Comparison of ENCODE assay signal across 1 cellular context in the genomic region with DNA sequence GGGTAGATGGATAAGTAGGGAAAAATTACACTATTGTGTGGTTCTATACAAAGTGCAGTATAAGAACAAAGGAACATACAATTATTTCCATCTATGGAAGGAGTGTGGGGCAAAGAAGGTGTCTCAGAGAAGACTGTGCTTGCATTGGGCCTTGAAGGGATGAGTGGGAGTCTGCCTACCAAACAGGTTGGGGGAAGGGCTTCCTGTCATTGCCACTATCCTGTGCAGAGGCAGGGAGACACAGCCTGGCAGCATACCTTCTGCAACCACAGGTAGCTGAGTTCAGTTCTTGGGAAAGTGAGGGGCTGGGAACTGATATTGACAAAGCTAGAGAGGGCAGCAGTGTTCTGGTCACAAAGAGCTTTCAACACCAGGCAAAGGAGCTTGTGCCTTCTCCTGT.
TF ChIP-seq lines count a peak whose summit lies in the region.

No MANE protein-coding gene starts in this region.

TF ChIP-seq in HCT116, 20 proteins besides CTCF, POLR2A, EP300 and RAD21 (continued from another document):
- TF ChIP-seq, protein P1, sequence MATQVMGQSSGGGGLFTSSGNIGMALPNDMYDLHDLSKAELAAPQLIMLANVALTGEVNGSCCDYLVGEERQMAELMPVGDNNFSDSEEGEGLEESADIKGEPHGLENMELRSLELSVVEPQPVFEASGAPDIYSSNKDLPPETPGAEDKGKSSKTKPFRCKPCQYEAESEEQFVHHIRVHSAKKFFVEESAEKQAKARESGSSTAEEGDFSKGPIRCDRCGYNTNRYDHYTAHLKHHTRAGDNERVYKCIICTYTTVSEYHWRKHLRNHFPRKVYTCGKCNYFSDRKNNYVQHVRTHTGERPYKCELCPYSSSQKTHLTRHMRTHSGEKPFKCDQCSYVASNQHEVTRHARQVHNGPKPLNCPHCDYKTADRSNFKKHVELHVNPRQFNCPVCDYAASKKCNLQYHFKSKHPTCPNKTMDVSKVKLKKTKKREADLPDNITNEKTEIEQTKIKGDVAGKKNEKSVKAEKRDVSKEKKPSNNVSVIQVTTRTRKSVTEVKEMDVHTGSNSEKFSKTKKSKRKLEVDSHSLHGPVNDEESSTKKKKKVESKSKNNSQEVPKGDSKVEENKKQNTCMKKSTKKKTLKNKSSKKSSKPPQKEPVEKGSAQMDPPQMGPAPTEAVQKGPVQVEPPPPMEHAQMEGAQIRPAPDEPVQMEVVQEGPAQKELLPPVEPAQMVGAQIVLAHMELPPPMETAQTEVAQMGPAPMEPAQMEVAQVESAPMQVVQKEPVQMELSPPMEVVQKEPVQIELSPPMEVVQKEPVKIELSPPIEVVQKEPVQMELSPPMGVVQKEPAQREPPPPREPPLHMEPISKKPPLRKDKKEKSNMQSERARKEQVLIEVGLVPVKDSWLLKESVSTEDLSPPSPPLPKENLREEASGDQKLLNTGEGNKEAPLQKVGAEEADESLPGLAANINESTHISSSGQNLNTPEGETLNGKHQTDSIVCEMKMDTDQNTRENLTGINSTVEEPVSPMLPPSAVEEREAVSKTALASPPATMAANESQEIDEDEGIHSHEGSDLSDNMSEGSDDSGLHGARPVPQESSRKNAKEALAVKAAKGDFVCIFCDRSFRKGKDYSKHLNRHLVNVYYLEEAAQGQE (IDR thresholded peaks at IDR 0.05; ENCODE audit: low read depth): no peak
- TF ChIP-seq ZNF274 (IDR thresholded peaks at IDR 0.05; ENCODE audit: low read depth, low read length): no peak
- no peak for TF ChIP-seq EZH2phosphoT487 (IDR thresholded peaks at IDR 0.05; ENCODE audit: borderline replicate concordance)
